In the genomic region with DNA sequence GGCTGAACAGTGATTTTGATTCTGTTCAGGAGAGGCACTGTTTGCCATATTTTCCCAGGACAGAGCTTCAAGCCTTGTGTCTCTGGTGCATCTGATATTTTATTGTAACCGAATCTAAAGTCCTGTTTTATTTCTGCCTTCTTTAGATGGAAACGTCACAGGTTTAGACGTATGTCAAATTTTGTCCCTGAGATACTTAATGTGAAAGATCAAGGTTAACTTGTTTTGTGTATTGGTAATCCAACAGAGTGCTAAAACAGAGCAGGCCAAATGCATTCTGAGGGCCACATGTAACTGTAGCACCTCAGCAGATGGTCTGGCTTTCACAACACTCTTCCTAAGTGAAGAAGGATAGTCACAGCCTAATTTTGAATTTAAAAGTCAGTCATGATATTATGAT, we compare ENCODE assay signal across 24 cellular contexts. TPM values are rescaled to one million over a fixed set of nuclear protein-coding genes. Genes with fewer than 3 reads are reported as not detected.
"Had no signal": no experiment of that assay in that cellular context is flagged by ENCODE, and none has a peak within 500 bp of the region (broad histone marks: within the 10 kb centered on the region; RNA-seq: fewer than 3 reads in every experiment).

A gene with protein sequence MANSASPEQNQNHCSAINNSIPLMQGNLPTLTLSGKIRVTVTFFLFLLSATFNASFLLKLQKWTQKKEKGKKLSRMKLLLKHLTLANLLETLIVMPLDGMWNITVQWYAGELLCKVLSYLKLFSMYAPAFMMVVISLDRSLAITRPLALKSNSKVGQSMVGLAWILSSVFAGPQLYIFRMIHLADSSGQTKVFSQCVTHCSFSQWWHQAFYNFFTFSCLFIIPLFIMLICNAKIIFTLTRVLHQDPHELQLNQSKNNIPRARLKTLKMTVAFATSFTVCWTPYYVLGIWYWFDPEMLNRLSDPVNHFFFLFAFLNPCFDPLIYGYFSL (minus strand): TSS at position 101 of the 400 bp plus-strand sequence. CDS start 53 bp downstream, at position 48.

- H3K27ac Mint-ChIP-seq: T-cell had no signal

- H3K4me3 Mint-ChIP-seq: T-cell had no signal

- H3K4me1 Mint-ChIP-seq: T-cell had no signal

- H3K4me2 ChIP-seq: KMS-11, SK-N-SH had no signal

- ATAC-seq: HepG2, Panc1, PC-3, T-cell had no signal

- H3K9ac ChIP-seq: KMS-11, SK-N-SH had no signal

- H3K27me3 Mint-ChIP-seq: T-cell had no signal

- H3K27ac ChIP-seq: KMS-11, RWPE1 had no signal

- H3K9me3 Mint-ChIP-seq: T-cell had no signal

- H3K36me3 Mint-ChIP-seq: T-cell had no signal

- H3K9me3 ChIP-seq: SK-N-SH had no signal

- DNase-seq: IMR-90, Kasumi-1, MM.1S, NCI-H1092 treated with DMSO at 0.1 percent for 48 hours, NCI-H1436, NCI-H187, NCI-H2029, NCI-H226, NCI-H446, NCI-H510A, NCI-H526, PC-3, SHP77, SK-N-SH, SW 1271, T-cell had no signal

RNA-seq across cellular contexts. Expression of the gene that starts here (rescaled TPM):
- total RNA-seq: HepG2, HT1080, IMR-90, M059J, OCI-LY7, PC-3, SK-MEL-5, T-cell had no signal
- polyA plus RNA-seq: HepG2, IMR-90 had no signal
